In genomic region chr3:193843447-193844301, GRCh38 we compare ENCODE assay signal across 13 cellular contexts.
A peak's percentile ranks its signal among the peaks of the same experiment; 100 is the strongest.
DNase-seq lines count a peak whose midpoint lies in the region; ATAC-seq, FAIRE-seq and TF ChIP-seq lines count a peak whose summit lies in the region.
"Had no signal": no experiment of that assay in that cellular context is flagged by ENCODE, and none has a peak within 500 bp of the region (broad histone marks: within the 10 kb centered on the region; RNA-seq: fewer than 3 reads in every experiment).

No MANE protein-coding gene starts in this region.

- FAIRE-seq in RCC 7860 (lab: Jason Lieb, UNC), result peak; percentile 95

- TF ChIP-seq CTCF in mucosa of descending colon (IDR thresholded peaks at IDR 0.05) (no peak), dorsolateral prefrontal cortex (IDR thresholded peaks at IDR 0.05 in 54 of 56, conservative IDR thresholded peaks at IDR 0.05 in 2 of 56; ENCODE audit: low read depth in 1 of 56, partially characterized antibody in 56 of 56) (no peak), GM13976 (IDR thresholded peaks at IDR 0.05; ENCODE audit: borderline replicate concordance, control extremely low read depth, extremely low read depth, insufficient read depth, missing control alignments) (no peak)

- intact Hi-C loops in mucosa of descending colon (cut with DNase I, micrococcal nuclease) (no loop called here), dorsolateral prefrontal cortex (cut with DNase I) (no loop called here)

- H3K27me3 ChIP-seq in dorsolateral prefrontal cortex, result peaks cover 0 to 5% (median 0%) of the 10 kb centered on the region in 45 donors
- H3K27me3 ChIP-seq: BLaER1 treated with 17β-estradiol and CSF1 and Interleukin-3, amounts not matched to agents 10 nM and 100 nM had no signal

- DNase-seq in RCC 7860 (ENCODE audit: low spot score), result peak; percentile 70
- peak in 1 of 3 donors; percentile 80 for DNase-seq in mucosa of descending colon
- no peak for DNase-seq in dorsolateral prefrontal cortex
- no peak for DNase-seq in UCSD-AML1 (lab: John Stamatoyannopoulos, UW; ENCODE audit: unreplicated experiment)
- no peak for DNase-seq in GM13976 (ENCODE audit: low spot score)
- DNase-seq in activated effector memory CD4-positive, alpha-beta T cell treated with Interleukin-2 at 50 U/mL for 16 hours, result no peak
- DNase-seq: activated CD4-positive, CD25-positive, alpha-beta regulatory T cell treated with anti-CD3 and anti-CD28 coated beads, Interleukin-2, amount 50 U/mL, for 72 hours; MV-4-11; stimulated activated CD4-positive, alpha-beta T cell treated with anti-CD3 and anti-CD28 coated beads, Interleukin-12 subunit alpha, Interleukin-12 subunit beta, amount 100 ng/mL, for 4 hours had no signal

- no peak overlapping the region for H3K27ac ChIP-seq in dorsolateral prefrontal cortex
- H3K27ac ChIP-seq: BLaER1 treated with 17β-estradiol and CSF1 and Interleukin-3, amounts not matched to agents 10 nM and 100 nM had no signal

- no peak overlapping the region for H3K4me3 ChIP-seq in mucosa of descending colon
- H3K4me3 ChIP-seq in dorsolateral prefrontal cortex, result no peak overlapping the region
- H3K4me3 ChIP-seq: BLaER1 treated with 17β-estradiol and CSF1 and Interleukin-3, amounts not matched to agents 10 nM and 100 nM; lung had no signal

- ATAC-seq in GM18511 (IDR thresholded peaks at IDR 0.05; ENCODE audit: unreplicated experiment) (peak; percentile 72), HG02840 (IDR thresholded peaks at IDR 0.05; ENCODE audit: low FRiP score, unreplicated experiment) (peak; percentile 45), mucosa of descending colon (peak; percentile 81)

- H3K36me3 ChIP-seq in mucosa of descending colon (ENCODE audit: low read depth), result no peaks in the 10 kb centered on the region
- H3K36me3 ChIP-seq: BLaER1 treated with 17β-estradiol and CSF1 and Interleukin-3, amounts not matched to agents 10 nM and 100 nM had no signal

- H3K4me1 ChIP-seq in mucosa of descending colon (ENCODE audit: low read depth), result peaks cover 44% of the 10 kb centered on the region

- H3K9me3 ChIP-seq in mucosa of descending colon, result no peaks in the 10 kb centered on the region

- in situ Hi-C loops in GM13976 (cut with MboI; ENCODE audit: low sequenced_read_pairs, unreplicated experiment), result no loop called here
